1 cellular context compared by ENCODE assay signal in the genomic region with DNA sequence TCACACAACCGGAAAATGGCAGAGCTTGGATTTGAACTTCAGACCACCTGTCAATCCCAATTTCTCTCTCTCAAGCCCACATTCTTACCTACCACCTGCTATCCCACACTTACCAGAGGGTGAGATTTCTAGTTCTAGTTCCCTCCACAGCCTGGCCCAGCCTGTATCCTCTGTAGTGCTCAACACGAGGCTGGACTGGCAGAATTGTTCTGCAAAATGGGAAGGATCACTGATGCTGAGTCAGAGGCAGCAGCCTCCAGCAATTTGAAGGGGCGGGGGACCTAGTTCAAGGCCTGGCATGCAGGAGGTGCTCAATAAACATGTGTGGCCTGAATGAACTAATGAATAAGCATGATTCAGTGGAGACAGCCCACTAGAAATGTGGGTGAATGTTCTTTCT.
TF ChIP-seq lines count a peak whose summit lies in the region.

No MANE protein-coding gene starts in this region.

TF ChIP-seq in HepG2, 621 proteins besides CTCF, POLR2A, EP300 and RAD21 (continued from another document):
- TF ChIP-seq, protein P1, sequence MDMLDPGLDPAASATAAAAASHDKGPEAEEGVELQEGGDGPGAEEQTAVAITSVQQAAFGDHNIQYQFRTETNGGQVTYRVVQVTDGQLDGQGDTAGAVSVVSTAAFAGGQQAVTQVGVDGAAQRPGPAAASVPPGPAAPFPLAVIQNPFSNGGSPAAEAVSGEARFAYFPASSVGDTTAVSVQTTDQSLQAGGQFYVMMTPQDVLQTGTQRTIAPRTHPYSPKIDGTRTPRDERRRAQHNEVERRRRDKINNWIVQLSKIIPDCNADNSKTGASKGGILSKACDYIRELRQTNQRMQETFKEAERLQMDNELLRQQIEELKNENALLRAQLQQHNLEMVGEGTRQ (IDR thresholded peaks at IDR 0.05; ENCODE audit: low read depth, low read length) = no peak
- TF ChIP-seq, protein P1 (CRISPR knock-in tag; IDR thresholded peaks at IDR 0.05; ENCODE audit: borderline replicate concordance) = no peak
- TF ChIP-seq ZFP82 (CRISPR knock-in tag; IDR thresholded peaks at IDR 0.05; ENCODE audit: borderline replicate concordance) (no peak), ZNF614 (CRISPR knock-in tag; IDR thresholded peaks at IDR 0.05; ENCODE audit: borderline replicate concordance) (no peak), MBD4 (IDR thresholded peaks at IDR 0.05; ENCODE audit: borderline replicate concordance, low read length) (no peak), NFE2L1 (CRISPR knock-in tag; IDR thresholded peaks at IDR 0.05; ENCODE audit: borderline replicate concordance) (no peak), MYC (CRISPR knock-in tag; IDR thresholded peaks at IDR 0.05; ENCODE audit: borderline replicate concordance) (no peak), NR2F6 (IDR thresholded peaks at IDR 0.05) (no peak), NR2F6 (CRISPR knock-in tag; IDR thresholded peaks at IDR 0.05) (no peak), PTBP1 (IDR thresholded peaks at IDR 0.05; ENCODE audit: low read depth, low read length, poor library complexity, severe bottlenecking) (no peak), NFIC (IDR thresholded peaks at IDR 0.05; ENCODE audit: low read length) (no peak), ZNF296 (CRISPR knock-in tag; conservative IDR thresholded peaks at IDR 0.05) (no peak), ZNF232 (CRISPR knock-in tag; IDR thresholded peaks at IDR 0.05; ENCODE audit: borderline replicate concordance) (no peak), JUND (CRISPR knock-in tag; IDR thresholded peaks at IDR 0.05) (no peak), ZKSCAN5 (CRISPR knock-in tag; IDR thresholded peaks at IDR 0.05) (0 out of 2 replicates have a peak, but pooled peaks have one; percentile 68), ZNF713 (CRISPR knock-in tag; IDR thresholded peaks at IDR 0.05) (no peak), ZSCAN31 (CRISPR knock-in tag; IDR thresholded peaks at IDR 0.05; ENCODE audit: low read depth) (no peak), ZMYM4 (CRISPR knock-in tag; IDR thresholded peaks at IDR 0.05) (no peak), TOPORS (CRISPR knock-in tag; IDR thresholded peaks at IDR 0.05) (no peak)
- TF ChIP-seq, protein P2, sequence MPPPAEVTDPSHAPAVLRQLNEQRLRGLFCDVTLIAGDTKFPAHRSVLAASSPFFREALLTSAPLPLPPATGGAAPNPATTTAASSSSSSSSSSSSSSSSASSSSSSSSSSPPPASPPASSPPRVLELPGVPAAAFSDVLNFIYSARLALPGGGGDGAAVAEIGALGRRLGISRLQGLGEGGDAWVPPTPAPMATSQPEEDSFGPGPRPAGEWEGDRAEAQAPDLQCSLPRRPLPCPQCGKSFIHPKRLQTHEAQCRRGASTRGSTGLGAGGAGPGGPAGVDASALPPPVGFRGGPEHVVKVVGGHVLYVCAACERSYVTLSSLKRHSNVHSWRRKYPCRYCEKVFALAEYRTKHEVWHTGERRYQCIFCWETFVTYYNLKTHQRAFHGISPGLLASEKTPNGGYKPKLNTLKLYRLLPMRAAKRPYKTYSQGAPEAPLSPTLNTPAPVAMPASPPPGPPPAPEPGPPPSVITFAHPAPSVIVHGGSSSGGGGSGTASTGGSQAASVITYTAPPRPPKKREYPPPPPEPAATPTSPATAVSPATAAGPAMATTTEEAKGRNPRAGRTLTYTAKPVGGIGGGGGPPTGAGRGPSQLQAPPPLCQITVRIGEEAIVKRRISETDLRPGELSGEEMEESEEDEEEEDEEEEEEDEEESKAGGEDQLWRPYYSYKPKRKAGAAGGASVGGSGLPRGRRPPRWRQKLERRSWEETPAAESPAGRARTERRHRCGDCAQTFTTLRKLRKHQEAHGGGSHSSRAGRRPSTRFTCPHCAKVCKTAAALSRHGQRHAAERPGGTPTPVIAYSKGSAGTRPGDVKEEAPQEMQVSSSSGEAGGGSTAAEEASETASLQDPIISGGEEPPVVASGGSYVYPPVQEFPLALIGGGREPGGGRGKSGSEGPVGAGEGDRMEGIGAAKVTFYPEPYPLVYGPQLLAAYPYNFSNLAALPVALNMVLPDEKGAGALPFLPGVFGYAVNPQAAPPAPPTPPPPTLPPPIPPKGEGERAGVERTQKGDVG (CRISPR knock-in tag; IDR thresholded peaks at IDR 0.05; ENCODE audit: borderline replicate concordance) = no peak
- TF ChIP-seq, protein P3, sequence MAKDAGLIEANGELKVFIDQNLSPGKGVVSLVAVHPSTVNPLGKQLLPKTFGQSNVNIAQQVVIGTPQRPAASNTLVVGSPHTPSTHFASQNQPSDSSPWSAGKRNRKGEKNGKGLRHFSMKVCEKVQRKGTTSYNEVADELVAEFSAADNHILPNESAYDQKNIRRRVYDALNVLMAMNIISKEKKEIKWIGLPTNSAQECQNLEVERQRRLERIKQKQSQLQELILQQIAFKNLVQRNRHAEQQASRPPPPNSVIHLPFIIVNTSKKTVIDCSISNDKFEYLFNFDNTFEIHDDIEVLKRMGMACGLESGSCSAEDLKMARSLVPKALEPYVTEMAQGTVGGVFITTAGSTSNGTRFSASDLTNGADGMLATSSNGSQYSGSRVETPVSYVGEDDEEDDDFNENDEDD (CRISPR knock-in tag; IDR thresholded peaks at IDR 0.05; ENCODE audit: borderline replicate concordance) = no peak
- TF ChIP-seq, protein P4, sequence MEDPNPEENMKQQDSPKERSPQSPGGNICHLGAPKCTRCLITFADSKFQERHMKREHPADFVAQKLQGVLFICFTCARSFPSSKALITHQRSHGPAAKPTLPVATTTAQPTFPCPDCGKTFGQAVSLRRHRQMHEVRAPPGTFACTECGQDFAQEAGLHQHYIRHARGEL (CRISPR knock-in tag; IDR thresholded peaks at IDR 0.05) = no peak
- TF ChIP-seq, protein P5, sequence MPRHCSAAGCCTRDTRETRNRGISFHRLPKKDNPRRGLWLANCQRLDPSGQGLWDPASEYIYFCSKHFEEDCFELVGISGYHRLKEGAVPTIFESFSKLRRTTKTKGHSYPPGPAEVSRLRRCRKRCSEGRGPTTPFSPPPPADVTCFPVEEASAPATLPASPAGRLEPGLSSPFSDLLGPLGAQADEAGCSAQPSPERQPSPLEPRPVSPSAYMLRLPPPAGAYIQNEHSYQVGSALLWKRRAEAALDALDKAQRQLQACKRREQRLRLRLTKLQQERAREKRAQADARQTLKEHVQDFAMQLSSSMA (CRISPR knock-in tag; IDR thresholded peaks at IDR 0.05) = no peak
- TF ChIP-seq, protein P6, sequence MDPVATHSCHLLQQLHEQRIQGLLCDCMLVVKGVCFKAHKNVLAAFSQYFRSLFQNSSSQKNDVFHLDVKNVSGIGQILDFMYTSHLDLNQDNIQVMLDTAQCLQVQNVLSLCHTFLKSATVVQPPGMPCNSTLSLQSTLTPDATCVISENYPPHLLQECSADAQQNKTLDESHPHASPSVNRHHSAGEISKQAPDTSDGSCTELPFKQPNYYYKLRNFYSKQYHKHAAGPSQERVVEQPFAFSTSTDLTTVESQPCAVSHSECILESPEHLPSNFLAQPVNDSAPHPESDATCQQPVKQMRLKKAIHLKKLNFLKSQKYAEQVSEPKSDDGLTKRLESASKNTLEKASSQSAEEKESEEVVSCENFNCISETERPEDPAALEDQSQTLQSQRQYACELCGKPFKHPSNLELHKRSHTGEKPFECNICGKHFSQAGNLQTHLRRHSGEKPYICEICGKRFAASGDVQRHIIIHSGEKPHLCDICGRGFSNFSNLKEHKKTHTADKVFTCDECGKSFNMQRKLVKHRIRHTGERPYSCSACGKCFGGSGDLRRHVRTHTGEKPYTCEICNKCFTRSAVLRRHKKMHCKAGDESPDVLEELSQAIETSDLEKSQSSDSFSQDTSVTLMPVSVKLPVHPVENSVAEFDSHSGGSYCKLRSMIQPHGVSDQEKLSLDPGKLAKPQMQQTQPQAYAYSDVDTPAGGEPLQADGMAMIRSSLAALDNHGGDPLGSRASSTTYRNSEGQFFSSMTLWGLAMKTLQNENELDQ (CRISPR knock-in tag; IDR thresholded peaks at IDR 0.05; ENCODE audit: borderline replicate concordance) = no peak
- TF ChIP-seq, protein P7, sequence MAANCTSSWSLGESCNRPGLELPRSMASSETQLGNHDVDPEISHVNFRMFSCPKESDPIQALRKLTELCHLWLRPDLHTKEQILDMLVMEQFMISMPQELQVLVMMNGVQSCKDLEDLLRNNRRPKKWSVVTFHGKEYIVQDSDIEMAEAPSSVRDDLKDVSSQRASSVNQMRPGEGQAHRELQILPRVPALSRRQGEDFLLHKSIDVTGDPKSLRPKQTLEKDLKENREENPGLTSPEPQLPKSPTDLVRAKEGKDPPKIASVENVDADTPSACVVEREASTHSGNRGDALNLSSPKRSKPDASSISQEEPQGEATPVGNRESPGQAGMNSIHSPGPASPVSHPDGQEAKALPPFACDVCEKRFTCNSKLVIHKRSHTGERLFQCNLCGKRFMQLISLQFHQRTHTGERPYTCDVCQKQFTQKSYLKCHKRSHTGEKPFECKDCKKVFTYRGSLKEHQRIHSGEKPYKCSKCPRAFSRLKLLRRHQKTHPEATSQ (CRISPR knock-in tag; IDR thresholded peaks at IDR 0.05; ENCODE audit: borderline replicate concordance) = no peak
- TF ChIP-seq, protein P8, sequence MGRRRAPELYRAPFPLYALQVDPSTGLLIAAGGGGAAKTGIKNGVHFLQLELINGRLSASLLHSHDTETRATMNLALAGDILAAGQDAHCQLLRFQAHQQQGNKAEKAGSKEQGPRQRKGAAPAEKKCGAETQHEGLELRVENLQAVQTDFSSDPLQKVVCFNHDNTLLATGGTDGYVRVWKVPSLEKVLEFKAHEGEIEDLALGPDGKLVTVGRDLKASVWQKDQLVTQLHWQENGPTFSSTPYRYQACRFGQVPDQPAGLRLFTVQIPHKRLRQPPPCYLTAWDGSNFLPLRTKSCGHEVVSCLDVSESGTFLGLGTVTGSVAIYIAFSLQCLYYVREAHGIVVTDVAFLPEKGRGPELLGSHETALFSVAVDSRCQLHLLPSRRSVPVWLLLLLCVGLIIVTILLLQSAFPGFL (CRISPR knock-in tag; IDR thresholded peaks at IDR 0.05) = no peak
